In the genomic region with DNA sequence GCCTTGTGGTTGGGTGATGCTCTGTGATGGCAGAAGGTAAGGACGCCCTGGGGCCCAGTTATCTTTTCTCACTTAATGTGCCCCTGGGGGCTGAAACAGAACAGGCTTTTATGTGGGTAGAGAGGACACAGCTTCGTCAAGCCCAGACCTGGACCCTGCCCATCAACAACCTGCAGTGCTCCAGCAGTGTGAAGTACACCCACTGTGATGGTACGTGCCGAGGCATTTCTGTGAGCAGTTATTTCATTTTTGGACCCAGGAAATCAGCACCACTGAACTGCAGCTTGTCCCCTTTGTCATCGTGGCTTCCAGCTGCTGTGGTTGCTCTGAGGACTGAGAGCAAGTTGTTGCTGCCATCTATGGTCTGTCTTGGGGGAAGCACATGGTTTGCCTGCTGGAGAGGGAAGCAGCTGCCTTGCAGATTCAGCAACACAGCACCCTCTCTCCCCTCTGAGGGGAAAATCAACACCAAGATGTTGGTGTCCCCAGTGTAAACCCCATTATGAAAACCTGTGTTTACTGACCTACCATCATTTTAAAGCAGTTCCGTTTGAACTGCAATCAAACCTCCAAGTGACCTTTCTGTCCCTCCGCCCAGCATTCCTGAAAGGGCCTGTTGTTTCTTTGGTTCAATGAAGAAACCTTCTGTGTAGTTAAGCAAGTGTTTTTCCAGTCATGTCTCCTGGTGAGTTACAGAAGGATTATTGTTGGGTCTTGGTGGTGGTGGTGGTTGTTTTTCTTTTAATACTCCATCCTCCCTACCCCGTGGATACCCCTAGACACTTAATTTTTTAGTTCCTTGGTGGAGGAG, we compare ENCODE assay signal across 1 cellular context.
TF ChIP-seq lines count a peak whose summit lies in the region.

No MANE protein-coding gene starts in this region.

TF ChIP-seq in GM12878, 131 proteins besides CTCF, POLR2A, EP300 and RAD21 (continued from another document and continues in another):
- TF ChIP-seq, protein P1, sequence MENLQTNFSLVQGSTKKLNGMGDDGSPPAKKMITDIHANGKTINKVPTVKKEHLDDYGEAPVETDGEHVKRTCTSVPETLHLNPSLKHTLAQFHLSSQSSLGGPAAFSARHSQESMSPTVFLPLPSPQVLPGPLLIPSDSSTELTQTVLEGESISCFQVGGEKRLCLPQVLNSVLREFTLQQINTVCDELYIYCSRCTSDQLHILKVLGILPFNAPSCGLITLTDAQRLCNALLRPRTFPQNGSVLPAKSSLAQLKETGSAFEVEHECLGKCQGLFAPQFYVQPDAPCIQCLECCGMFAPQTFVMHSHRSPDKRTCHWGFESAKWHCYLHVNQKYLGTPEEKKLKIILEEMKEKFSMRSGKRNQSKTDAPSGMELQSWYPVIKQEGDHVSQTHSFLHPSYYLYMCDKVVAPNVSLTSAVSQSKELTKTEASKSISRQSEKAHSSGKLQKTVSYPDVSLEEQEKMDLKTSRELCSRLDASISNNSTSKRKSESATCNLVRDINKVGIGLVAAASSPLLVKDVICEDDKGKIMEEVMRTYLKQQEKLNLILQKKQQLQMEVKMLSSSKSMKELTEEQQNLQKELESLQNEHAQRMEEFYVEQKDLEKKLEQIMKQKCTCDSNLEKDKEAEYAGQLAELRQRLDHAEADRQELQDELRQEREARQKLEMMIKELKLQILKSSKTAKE (IDR thresholded peaks at IDR 0.05; ENCODE audit: low read depth, poor library complexity, severe bottlenecking): no peak
- TF ChIP-seq, protein P2, sequence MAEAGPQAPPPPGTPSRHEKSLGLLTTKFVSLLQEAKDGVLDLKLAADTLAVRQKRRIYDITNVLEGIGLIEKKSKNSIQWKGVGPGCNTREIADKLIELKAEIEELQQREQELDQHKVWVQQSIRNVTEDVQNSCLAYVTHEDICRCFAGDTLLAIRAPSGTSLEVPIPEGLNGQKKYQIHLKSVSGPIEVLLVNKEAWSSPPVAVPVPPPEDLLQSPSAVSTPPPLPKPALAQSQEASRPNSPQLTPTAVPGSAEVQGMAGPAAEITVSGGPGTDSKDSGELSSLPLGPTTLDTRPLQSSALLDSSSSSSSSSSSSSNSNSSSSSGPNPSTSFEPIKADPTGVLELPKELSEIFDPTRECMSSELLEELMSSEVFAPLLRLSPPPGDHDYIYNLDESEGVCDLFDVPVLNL (IDR thresholded peaks at IDR 0.05; ENCODE audit: low read depth, low read length): no peak
- no peak for TF ChIP-seq MYB (IDR thresholded peaks at IDR 0.05; ENCODE audit: borderline replicate concordance, low read depth, low read length)
- TF ChIP-seq, protein P3, sequence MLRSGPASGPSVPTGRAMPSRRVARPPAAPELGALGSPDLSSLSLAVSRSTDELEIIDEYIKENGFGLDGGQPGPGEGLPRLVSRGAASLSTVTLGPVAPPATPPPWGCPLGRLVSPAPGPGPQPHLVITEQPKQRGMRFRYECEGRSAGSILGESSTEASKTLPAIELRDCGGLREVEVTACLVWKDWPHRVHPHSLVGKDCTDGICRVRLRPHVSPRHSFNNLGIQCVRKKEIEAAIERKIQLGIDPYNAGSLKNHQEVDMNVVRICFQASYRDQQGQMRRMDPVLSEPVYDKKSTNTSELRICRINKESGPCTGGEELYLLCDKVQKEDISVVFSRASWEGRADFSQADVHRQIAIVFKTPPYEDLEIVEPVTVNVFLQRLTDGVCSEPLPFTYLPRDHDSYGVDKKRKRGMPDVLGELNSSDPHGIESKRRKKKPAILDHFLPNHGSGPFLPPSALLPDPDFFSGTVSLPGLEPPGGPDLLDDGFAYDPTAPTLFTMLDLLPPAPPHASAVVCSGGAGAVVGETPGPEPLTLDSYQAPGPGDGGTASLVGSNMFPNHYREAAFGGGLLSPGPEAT (IDR thresholded peaks at IDR 0.05; ENCODE audit: low read depth): no peak
- TF ChIP-seq MTA3 (IDR thresholded peaks at IDR 0.05; ENCODE audit: borderline replicate concordance, low read length): no peak
- TF ChIP-seq, protein P4, sequence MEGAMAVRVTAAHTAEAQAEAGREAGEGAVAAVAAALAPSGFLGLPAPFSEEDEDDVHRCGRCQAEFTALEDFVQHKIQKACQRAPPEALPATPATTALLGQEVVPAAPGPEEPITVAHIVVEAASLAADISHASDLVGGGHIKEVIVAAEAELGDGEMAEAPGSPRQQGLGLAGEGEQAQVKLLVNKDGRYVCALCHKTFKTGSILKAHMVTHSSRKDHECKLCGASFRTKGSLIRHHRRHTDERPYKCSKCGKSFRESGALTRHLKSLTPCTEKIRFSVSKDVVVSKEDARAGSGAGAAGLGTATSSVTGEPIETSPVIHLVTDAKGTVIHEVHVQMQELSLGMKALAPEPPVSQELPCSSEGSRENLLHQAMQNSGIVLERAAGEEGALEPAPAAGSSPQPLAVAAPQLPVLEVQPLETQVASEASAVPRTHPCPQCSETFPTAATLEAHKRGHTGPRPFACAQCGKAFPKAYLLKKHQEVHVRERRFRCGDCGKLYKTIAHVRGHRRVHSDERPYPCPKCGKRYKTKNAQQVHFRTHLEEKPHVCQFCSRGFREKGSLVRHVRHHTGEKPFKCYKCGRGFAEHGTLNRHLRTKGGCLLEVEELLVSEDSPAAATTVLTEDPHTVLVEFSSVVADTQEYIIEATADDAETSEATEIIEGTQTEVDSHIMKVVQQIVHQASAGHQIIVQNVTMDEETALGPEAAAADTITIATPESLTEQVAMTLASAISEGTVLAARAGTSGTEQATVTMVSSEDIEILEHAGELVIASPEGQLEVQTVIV (IDR thresholded peaks at IDR 0.05; ENCODE audit: borderline replicate concordance, partially characterized antibody): no peak
- TF ChIP-seq SREBF1 (IDR thresholded peaks at IDR 0.05; ENCODE audit: low read length): no peak
- no peak for TF ChIP-seq RB1 (IDR thresholded peaks at IDR 0.05; ENCODE audit: borderline replicate concordance)
- no peak for TF ChIP-seq NFYA (IDR thresholded peaks at IDR 0.05; ENCODE audit: borderline replicate concordance, low read depth, low read length)
- no peak for TF ChIP-seq FOXK2 (IDR thresholded peaks at IDR 0.05)
- 0 out of 2 replicates have a peak, but pooled peaks have one; percentile 58 for TF ChIP-seq CHD1 (IDR thresholded peaks at IDR 0.05; ENCODE audit: low read depth, low read length)
- TF ChIP-seq BRCA1 (IDR thresholded peaks at IDR 0.05; ENCODE audit: low read depth, low read length): no peak; the same call in 1 of the 2 replicates
- TF ChIP-seq STAT3 (IDR thresholded peaks at IDR 0.05; ENCODE audit: low read depth, low read length): no peak
- TF ChIP-seq KLF5 (IDR thresholded peaks at IDR 0.05; ENCODE audit: partially characterized antibody): no peak
- TF ChIP-seq FOXM1 (IDR thresholded peaks at IDR 0.05; ENCODE audit: low read depth, low read length): peak; percentile 73
- TF ChIP-seq MEF2A (IDR thresholded peaks at IDR 0.05; ENCODE audit: insufficient read depth, low read depth, low read length): 0 out of 2 replicates have a peak, but pooled peaks have one; percentile 43
- 0 out of 2 replicates have a peak, but pooled peaks have one; percentile 28 for TF ChIP-seq TBL1XR1 (IDR thresholded peaks at IDR 0.05; ENCODE audit: low read depth, low read length)
- TF ChIP-seq, protein P5, sequence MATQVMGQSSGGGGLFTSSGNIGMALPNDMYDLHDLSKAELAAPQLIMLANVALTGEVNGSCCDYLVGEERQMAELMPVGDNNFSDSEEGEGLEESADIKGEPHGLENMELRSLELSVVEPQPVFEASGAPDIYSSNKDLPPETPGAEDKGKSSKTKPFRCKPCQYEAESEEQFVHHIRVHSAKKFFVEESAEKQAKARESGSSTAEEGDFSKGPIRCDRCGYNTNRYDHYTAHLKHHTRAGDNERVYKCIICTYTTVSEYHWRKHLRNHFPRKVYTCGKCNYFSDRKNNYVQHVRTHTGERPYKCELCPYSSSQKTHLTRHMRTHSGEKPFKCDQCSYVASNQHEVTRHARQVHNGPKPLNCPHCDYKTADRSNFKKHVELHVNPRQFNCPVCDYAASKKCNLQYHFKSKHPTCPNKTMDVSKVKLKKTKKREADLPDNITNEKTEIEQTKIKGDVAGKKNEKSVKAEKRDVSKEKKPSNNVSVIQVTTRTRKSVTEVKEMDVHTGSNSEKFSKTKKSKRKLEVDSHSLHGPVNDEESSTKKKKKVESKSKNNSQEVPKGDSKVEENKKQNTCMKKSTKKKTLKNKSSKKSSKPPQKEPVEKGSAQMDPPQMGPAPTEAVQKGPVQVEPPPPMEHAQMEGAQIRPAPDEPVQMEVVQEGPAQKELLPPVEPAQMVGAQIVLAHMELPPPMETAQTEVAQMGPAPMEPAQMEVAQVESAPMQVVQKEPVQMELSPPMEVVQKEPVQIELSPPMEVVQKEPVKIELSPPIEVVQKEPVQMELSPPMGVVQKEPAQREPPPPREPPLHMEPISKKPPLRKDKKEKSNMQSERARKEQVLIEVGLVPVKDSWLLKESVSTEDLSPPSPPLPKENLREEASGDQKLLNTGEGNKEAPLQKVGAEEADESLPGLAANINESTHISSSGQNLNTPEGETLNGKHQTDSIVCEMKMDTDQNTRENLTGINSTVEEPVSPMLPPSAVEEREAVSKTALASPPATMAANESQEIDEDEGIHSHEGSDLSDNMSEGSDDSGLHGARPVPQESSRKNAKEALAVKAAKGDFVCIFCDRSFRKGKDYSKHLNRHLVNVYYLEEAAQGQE (IDR thresholded peaks at IDR 0.05; ENCODE audit: low read depth, low read length): no peak
- 0 out of 2 replicates have a peak, but pooled peaks have one; percentile 21 for TF ChIP-seq RAD51 (IDR thresholded peaks at IDR 0.05)
- TF ChIP-seq STAT1 (conservative IDR thresholded peaks at IDR 0.05): no peak; the same call in 1 of the 2 replicates
- TF ChIP-seq CHD4 (IDR thresholded peaks at IDR 0.05): no peak
- peak; percentile 68; the same call in 1 of the 3 replicates for TF ChIP-seq POU2F2 (IDR thresholded peaks at IDR 0.05; ENCODE audit: borderline replicate concordance, low read depth, low read length)
- TF ChIP-seq, protein P6, sequence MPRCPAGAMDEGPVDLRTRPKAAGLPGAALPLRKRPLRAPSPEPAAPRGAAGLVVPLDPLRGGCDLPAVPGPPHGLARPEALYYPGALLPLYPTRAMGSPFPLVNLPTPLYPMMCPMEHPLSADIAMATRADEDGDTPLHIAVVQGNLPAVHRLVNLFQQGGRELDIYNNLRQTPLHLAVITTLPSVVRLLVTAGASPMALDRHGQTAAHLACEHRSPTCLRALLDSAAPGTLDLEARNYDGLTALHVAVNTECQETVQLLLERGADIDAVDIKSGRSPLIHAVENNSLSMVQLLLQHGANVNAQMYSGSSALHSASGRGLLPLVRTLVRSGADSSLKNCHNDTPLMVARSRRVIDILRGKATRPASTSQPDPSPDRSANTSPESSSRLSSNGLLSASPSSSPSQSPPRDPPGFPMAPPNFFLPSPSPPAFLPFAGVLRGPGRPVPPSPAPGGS (IDR thresholded peaks at IDR 0.05; ENCODE audit: borderline replicate concordance, insufficient read depth, low read depth, low read length, poor library complexity, severe bottlenecking): no peak
- TF ChIP-seq, protein P7, sequence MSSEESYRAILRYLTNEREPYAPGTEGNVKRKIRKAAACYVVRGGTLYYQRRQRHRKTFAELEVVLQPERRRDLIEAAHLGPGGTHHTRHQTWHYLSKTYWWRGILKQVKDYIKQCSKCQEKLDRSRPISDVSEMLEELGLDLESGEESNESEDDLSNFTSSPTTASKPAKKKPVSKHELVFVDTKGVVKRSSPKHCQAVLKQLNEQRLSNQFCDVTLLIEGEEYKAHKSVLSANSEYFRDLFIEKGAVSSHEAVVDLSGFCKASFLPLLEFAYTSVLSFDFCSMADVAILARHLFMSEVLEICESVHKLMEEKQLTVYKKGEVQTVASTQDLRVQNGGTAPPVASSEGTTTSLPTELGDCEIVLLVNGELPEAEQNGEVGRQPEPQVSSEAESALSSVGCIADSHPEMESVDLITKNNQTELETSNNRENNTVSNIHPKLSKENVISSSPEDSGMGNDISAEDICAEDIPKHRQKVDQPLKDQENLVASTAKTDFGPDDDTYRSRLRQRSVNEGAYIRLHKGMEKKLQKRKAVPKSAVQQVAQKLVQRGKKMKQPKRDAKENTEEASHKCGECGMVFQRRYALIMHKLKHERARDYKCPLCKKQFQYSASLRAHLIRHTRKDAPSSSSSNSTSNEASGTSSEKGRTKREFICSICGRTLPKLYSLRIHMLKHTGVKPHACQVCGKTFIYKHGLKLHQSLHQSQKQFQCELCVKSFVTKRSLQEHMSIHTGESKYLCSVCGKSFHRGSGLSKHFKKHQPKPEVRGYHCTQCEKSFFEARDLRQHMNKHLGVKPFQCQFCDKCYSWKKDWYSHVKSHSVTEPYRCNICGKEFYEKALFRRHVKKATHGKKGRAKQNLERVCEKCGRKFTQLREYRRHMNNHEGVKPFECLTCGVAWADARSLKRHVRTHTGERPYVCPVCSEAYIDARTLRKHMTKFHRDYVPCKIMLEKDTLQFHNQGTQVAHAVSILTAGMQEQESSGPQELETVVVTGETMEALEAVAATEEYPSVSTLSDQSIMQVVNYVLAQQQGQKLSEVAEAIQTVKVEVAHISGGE (CRISPR knock-in tag; IDR thresholded peaks at IDR 0.05): no peak
- peak in 1 of 2 experiments; percentile 28; a peak in 1 of 3 replicates for TF ChIP-seq EGR1 (IDR thresholded peaks at IDR 0.05; ENCODE audit: borderline replicate concordance in 1 of 2, low read depth in 2 of 2, low read length in 2 of 2)
- no peak for TF ChIP-seq KAT2A (conservative IDR thresholded peaks at IDR 0.05; ENCODE audit: control insufficient read depth, low read depth, low read length)
- no peak for TF ChIP-seq ZBED1 (IDR thresholded peaks at IDR 0.05; ENCODE audit: borderline replicate concordance)
- TF ChIP-seq NR2C2 (IDR thresholded peaks at IDR 0.05; ENCODE audit: borderline replicate concordance, control insufficient read depth, insufficient read length, low read depth): no peak
- TF ChIP-seq ZNF384 (IDR thresholded peaks at IDR 0.05; ENCODE audit: borderline replicate concordance, low read depth, low read length): no peak
- no peak for TF ChIP-seq MYC (IDR thresholded peaks at IDR 0.05; ENCODE audit: insufficient read depth, insufficient read length, insufficient replicate concordance, low read length, severe bottlenecking)
- TF ChIP-seq, protein P8, sequence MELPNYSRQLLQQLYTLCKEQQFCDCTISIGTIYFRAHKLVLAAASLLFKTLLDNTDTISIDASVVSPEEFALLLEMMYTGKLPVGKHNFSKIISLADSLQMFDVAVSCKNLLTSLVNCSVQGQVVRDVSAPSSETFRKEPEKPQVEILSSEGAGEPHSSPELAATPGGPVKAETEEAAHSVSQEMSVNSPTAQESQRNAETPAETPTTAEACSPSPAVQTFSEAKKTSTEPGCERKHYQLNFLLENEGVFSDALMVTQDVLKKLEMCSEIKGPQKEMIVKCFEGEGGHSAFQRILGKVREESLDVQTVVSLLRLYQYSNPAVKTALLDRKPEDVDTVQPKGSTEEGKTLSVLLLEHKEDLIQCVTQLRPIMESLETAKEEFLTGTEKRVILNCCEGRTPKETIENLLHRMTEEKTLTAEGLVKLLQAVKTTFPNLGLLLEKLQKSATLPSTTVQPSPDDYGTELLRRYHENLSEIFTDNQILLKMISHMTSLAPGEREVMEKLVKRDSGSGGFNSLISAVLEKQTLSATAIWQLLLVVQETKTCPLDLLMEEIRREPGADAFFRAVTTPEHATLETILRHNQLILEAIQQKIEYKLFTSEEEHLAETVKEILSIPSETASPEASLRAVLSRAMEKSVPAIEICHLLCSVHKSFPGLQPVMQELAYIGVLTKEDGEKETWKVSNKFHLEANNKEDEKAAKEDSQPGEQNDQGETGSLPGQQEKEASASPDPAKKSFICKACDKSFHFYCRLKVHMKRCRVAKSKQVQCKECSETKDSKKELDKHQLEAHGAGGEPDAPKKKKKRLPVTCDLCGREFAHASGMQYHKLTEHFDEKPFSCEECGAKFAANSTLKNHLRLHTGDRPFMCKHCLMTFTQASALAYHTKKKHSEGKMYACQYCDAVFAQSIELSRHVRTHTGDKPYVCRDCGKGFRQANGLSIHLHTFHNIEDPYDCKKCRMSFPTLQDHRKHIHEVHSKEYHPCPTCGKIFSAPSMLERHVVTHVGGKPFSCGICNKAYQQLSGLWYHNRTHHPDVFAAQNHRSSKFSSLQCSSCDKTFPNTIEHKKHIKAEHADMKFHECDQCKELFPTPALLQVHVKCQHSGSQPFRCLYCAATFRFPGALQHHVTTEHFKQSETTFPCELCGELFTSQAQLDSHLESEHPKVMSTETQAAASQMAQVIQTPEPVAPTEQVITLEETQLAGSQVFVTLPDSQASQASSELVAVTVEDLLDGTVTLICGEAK (IDR thresholded peaks at IDR 0.05; ENCODE audit: borderline replicate concordance): no peak
- TF ChIP-seq SUZ12 (IDR thresholded peaks at IDR 0.05; ENCODE audit: unreplicated experiment): no peak
